In the genomic region with DNA sequence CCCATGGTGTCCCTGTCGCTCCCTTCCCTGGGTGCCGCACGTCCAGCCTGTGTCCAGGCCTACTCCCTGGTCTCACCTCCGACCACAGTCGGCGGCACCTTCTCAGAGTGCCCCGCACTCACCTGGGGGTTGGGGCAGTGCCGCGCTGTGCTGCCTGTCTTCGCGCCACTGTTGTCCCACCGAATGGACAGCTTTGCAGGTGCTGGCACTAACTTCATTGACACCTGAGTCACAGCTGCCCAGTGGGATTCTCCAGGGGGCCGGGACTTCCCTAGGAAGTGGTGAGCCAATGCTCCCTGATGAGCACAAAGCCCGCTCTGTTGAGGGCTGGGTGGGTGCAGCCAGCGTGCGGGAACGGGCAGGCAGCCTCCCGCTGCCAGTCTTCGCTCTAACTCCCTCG, we compare ENCODE assay signal across 2 cellular contexts.
A peak's percentile ranks its signal among the peaks of the same experiment; 100 is the strongest.
TF ChIP-seq lines count a peak whose summit lies in the region.

No MANE protein-coding gene starts in this region.

TF ChIP-seq in A549, 52 proteins besides CTCF, POLR2A, EP300 and RAD21:
- TF ChIP-seq ESRRA (IDR thresholded peaks at IDR 0.05; ENCODE audit: borderline replicate concordance, low read length) (no peak), CBX2 (IDR thresholded peaks at IDR 0.05; ENCODE audit: borderline replicate concordance, low read depth) (no peak), CHD2 (IDR thresholded peaks at IDR 0.05; ENCODE audit: low read length, partially characterized antibody) (no peak), EHF (CRISPR knock-in tag; IDR thresholded peaks at IDR 0.05) (no peak), MAZ (IDR thresholded peaks at IDR 0.05; ENCODE audit: borderline replicate concordance, low read depth, low read length) (no peak), FOSL2 (IDR thresholded peaks at IDR 0.05) (no peak), FOSL2 (CRISPR knock-in tag; IDR thresholded peaks at IDR 0.05) (no peak), JUN (IDR thresholded peaks at IDR 0.05) (no peak), BHLHE40 (IDR thresholded peaks at IDR 0.05; ENCODE audit: low read depth, low read length) (no peak), KDM5A (IDR thresholded peaks at IDR 0.05) (no peak), EHMT2 (IDR thresholded peaks at IDR 0.05; ENCODE audit: low read depth) (no peak), CEBPB (IDR thresholded peaks at IDR 0.05) (no peak), ZC3H11A (IDR thresholded peaks at IDR 0.05) (no peak), HOXA7 (CRISPR knock-in tag; IDR thresholded peaks at IDR 0.05) (no peak), MAFK (IDR thresholded peaks at IDR 0.05; ENCODE audit: partially characterized antibody) (no peak), RFX5 (IDR thresholded peaks at IDR 0.05) (no peak)
- TF ChIP-seq, protein P1, sequence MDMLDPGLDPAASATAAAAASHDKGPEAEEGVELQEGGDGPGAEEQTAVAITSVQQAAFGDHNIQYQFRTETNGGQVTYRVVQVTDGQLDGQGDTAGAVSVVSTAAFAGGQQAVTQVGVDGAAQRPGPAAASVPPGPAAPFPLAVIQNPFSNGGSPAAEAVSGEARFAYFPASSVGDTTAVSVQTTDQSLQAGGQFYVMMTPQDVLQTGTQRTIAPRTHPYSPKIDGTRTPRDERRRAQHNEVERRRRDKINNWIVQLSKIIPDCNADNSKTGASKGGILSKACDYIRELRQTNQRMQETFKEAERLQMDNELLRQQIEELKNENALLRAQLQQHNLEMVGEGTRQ (IDR thresholded peaks at IDR 0.05): no peak

TF ChIP-seq in K562, 482 proteins besides CTCF, POLR2A, EP300 and RAD21:
- TF ChIP-seq DIDO1 (tag; IDR thresholded peaks at IDR 0.05; ENCODE audit: low read depth) (no peak), POLR2G (IDR thresholded peaks at IDR 0.05; ENCODE audit: low read depth, low read length) (0 out of 2 replicates have a peak, but pooled peaks have one; percentile 23)
